In the genomic region with DNA sequence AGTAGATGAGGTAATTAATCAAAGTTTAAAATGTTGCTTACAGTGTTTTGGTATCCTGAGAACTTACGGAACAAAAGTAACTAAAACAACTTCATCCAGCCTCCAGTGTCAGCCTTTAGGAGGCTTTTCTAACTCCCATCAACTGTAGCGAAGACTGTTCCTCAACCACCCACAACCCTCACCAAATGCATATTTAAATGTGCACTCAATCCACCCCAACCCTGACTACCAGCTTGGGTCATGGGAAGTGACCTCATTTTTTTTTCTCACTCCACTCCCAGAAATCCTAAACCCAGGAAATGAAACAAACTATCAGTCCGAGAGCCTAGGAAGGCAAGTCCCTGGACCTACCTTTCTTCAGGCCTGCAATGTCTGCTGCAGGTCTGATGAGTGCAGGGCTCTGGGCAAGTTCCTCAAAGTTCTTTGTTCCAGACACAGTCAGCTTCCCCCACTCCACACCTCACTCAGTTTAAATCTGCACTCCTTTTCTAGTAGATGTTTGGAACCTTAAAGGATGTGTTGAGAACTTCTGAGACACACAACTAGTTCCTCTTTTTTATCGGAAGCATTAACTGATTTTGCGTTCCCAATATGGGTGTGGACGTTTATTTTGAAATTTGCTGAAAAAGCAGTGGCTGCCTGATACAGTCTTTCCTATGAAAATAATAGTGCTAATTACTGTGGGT, we compare ENCODE assay signal across 24 cellular contexts. TPM values are rescaled to one million over a fixed set of nuclear protein-coding genes. Genes with fewer than 3 reads are reported as not detected.
DNase-seq lines count a peak whose midpoint lies in the region; ATAC-seq and TF ChIP-seq lines count a peak whose summit lies in the region.
"Had no signal": no experiment of that assay in that cellular context is flagged by ENCODE, and none has a peak within 500 bp of the region (broad histone marks: within the 10 kb centered on the region; RNA-seq: fewer than 3 reads in every experiment).

A gene (minus strand): TSS at position 531 of the 686 bp plus-strand sequence. CDS start 13,082 bp downstream, outside the sequence.

- H3K27ac ChIP-seq in naive thymus-derived CD4-positive, alpha-beta T cell (ENCODE audit: low read depth, low read length) = no peak within 1 kb of the TSS
- H3K27ac ChIP-seq: cardiac muscle cell, psoas muscle, uterus had no signal

- intact Hi-C loops in CD14-positive monocyte (cut with micrococcal nuclease) = loop anchor here (5.0 to 10.0 kb wide), 2 partner anchors 58 to 60 kb away; a partner anchor contains a TSS
- intact Hi-C loops in activated B cell treated with CpG ODN at 0.5 μM for 24 hours (cut with micrococcal nuclease) = no loop called here
- intact Hi-C loops in naive thymus-derived CD4-positive, alpha-beta T cell (cut with micrococcal nuclease) = no loop called here

- TF ChIP-seq POLR2A in NB4 (IDR thresholded peaks at IDR 0.05; ENCODE audit: extremely low read depth, insufficient read length) = no peak

- CTCF ChIA-PET in activated B cell treated with CpG ODN at 0.5 μM for 24 hours (lab: Charles Lee) = no interaction called here
- CTCF ChIA-PET in naive thymus-derived CD4-positive, alpha-beta T cell (lab: Charles Lee) = no interaction called here

- POLR2A ChIA-PET in activated B cell treated with CpG ODN at 0.5 μM for 24 hours (lab: Charles Lee) = no interaction called here
- POLR2A ChIA-PET in naive thymus-derived CD4-positive, alpha-beta T cell (lab: Charles Lee) = no interaction called here

- no peaks in the 10 kb centered on the region for H3K9me3 ChIP-seq in naive thymus-derived CD4-positive, alpha-beta T cell (ENCODE audit: control insufficient read depth in 2 of 3, low read length in 3 of 3)
- H3K9me3 ChIP-seq: HAP-1, psoas muscle, SK-N-SH, uterus had no signal

- H3K27ac Mint-ChIP-seq in CD14-positive monocyte (peak within 1 kb of the TSS; percentile 88 to 94 (median 91)), activated B cell treated with CpG ODN at 0.5 μM for 24 hours (no peak within 1 kb of the TSS)
- H3K27ac Mint-ChIP-seq in naive thymus-derived CD4-positive, alpha-beta T cell = no peak within 1 kb of the TSS
- no peak within 1 kb of the TSS for H3K27ac Mint-ChIP-seq in activated T-cell treated with anti-CD3 and anti-CD28 coated beads, Interleukin-2, amount 50 U/mL, for 72 hours
- H3K27ac Mint-ChIP-seq: CD4-positive, CD25-positive, alpha-beta regulatory T cell had no signal

- no peak within 1 kb of the TSS for H3K4me3 ChIP-seq in NB4 (ENCODE audit: low read depth, low read length)
- no peak within 1 kb of the TSS for H3K4me3 ChIP-seq in naive thymus-derived CD4-positive, alpha-beta T cell (ENCODE audit: low read length)
- H3K4me3 ChIP-seq: cardiac muscle cell, HAP-1, psoas muscle, uterus had no signal

- ATAC-seq in activated B cell treated with CpG ODN at 0.5 μM for 24 hours (ENCODE audit: low read depth) = peak; percentile 18
- ATAC-seq in naive thymus-derived CD4-positive, alpha-beta T cell = peak; percentile 61
- no peak for ATAC-seq in activated CD4-positive, CD25-positive, alpha-beta regulatory T cell treated with anti-CD3 and anti-CD28 coated beads, Interleukin-2, amount 50 U/mL, for 24 hours
- ATAC-seq in activated T-cell treated with anti-CD3 and anti-CD28 coated beads, Interleukin-2, amount 50 U/mL, for 72 hours (replicated peaks in 1 of 2) = no peak
- ATAC-seq: PC-3, psoas muscle had no signal

- H3K27me3 Mint-ChIP-seq in CD14-positive monocyte (ENCODE audit: low read depth in 3 of 3) (no peaks in the 10 kb centered on the region), activated B cell treated with CpG ODN at 0.5 μM for 24 hours (peaks cover 6% of the 10 kb centered on the region)
- H3K27me3 Mint-ChIP-seq in naive thymus-derived CD4-positive, alpha-beta T cell = peaks cover 10 to 39% (median 28%) of the 10 kb centered on the region in 5 donors
- peaks cover 49% of the 10 kb centered on the region for H3K27me3 Mint-ChIP-seq in activated T-cell treated with anti-CD3 and anti-CD28 coated beads, Interleukin-2, amount 50 U/mL, for 72 hours (ENCODE audit: low read depth)

- H3K36me3 ChIP-seq in naive thymus-derived CD4-positive, alpha-beta T cell (ENCODE audit: control insufficient read depth in 2 of 3, insufficient read depth in 3 of 3, low read length in 3 of 3) = no peaks in the 10 kb centered on the region
- H3K36me3 ChIP-seq: cardiac muscle cell, HAP-1, uterus had no signal

- no peaks in the 10 kb centered on the region for H3K27me3 ChIP-seq in naive thymus-derived CD4-positive, alpha-beta T cell (ENCODE audit: control insufficient read depth in 2 of 2, insufficient read depth in 2 of 2, low read length in 2 of 2)
- H3K27me3 ChIP-seq: cardiac muscle cell had no signal

- peaks cover 0 to 2% (median 0%) of the 10 kb centered on the region in 7 donors for H3K9me3 Mint-ChIP-seq in CD14-positive monocyte
- H3K9me3 Mint-ChIP-seq in activated B cell treated with CpG ODN at 0.5 μM for 24 hours = no peaks in the 10 kb centered on the region
- H3K9me3 Mint-ChIP-seq in naive thymus-derived CD4-positive, alpha-beta T cell = no peaks in the 10 kb centered on the region
- H3K9me3 Mint-ChIP-seq in activated T-cell treated with anti-CD3 and anti-CD28 coated beads, Interleukin-2, amount 50 U/mL, for 72 hours = no peaks in the 10 kb centered on the region

- peak within 1 kb of the TSS; percentile 78 to 96 for H3K4me3 Mint-ChIP-seq in CD14-positive monocyte
- peak within 1 kb of the TSS; percentile 21 for H3K4me3 Mint-ChIP-seq in activated B cell treated with CpG ODN at 0.5 μM for 24 hours
- no peak within 1 kb of the TSS for H3K4me3 Mint-ChIP-seq in naive thymus-derived CD4-positive, alpha-beta T cell
- no peak within 1 kb of the TSS for H3K4me3 Mint-ChIP-seq in activated T-cell treated with anti-CD3 and anti-CD28 coated beads, Interleukin-2, amount 50 U/mL, for 72 hours
- H3K4me3 Mint-ChIP-seq: CD4-positive, CD25-positive, alpha-beta regulatory T cell had no signal

- no peaks in the 10 kb centered on the region for H3K4me1 ChIP-seq in naive thymus-derived CD4-positive, alpha-beta T cell (ENCODE audit: control insufficient read depth in 2 of 2, insufficient read depth in 2 of 2, low read length in 2 of 2)
- H3K4me1 ChIP-seq: HAP-1, psoas muscle, uterus had no signal

- peaks cover 5% of the 10 kb centered on the region in 2 donors for H3K36me3 Mint-ChIP-seq in CD14-positive monocyte
- no peaks in the 10 kb centered on the region for H3K36me3 Mint-ChIP-seq in activated B cell treated with CpG ODN at 0.5 μM for 24 hours (ENCODE audit: low read depth)
- H3K36me3 Mint-ChIP-seq in naive thymus-derived CD4-positive, alpha-beta T cell = no peaks in the 10 kb centered on the region
- H3K36me3 Mint-ChIP-seq in activated T-cell treated with anti-CD3 and anti-CD28 coated beads, Interleukin-2, amount 50 U/mL, for 72 hours (ENCODE audit: insufficient read depth in 2 of 2) = no peaks in the 10 kb centered on the region
- H3K36me3 Mint-ChIP-seq: CD4-positive, CD25-positive, alpha-beta regulatory T cell had no signal

- peaks cover 52% of the 10 kb centered on the region for H3K4me1 Mint-ChIP-seq in CD14-positive monocyte
- peaks cover 9% of the 10 kb centered on the region for H3K4me1 Mint-ChIP-seq in activated B cell treated with CpG ODN at 0.5 μM for 24 hours
- no peaks in the 10 kb centered on the region for H3K4me1 Mint-ChIP-seq in naive thymus-derived CD4-positive, alpha-beta T cell
- no peaks in the 10 kb centered on the region for H3K4me1 Mint-ChIP-seq in activated T-cell treated with anti-CD3 and anti-CD28 coated beads, Interleukin-2, amount 50 U/mL, for 72 hours (ENCODE audit: low read depth)
- H3K4me1 Mint-ChIP-seq: CD4-positive, CD25-positive, alpha-beta regulatory T cell had no signal

- no peak for DNase-seq in CD14-positive monocyte (ENCODE audit: low spot score)
- DNase-seq in NB4 (ENCODE audit: low read depth) = peak; percentile 45
- no peak for DNase-seq in activated B cell treated with CpG ODN at 0.5 μM for 24 hours
- no peak for DNase-seq in naive thymus-derived CD4-positive, alpha-beta T cell
- no peak for DNase-seq in NCI-H524 (lab: John Stamatoyannopoulos, UW)
- no peak for DNase-seq in activated T-cell treated with anti-CD3 and anti-CD28 coated beads, Interleukin-2, amount 50 U/mL, for 72 hours
- no peak for DNase-seq in A172 (ENCODE audit: low spot score)
- DNase-seq: ACHN; activated gamma-delta T cell treated with Interleukin-2 at 50 U/mL for 16 hours; CD4-positive, CD25-positive, alpha-beta regulatory T cell; foreskin melanocyte; kidney glomerular epithelial cell; MM.1S; NCI-H2029 treated with DMSO at 0.1 percent for 48 hours; NCI-H526; PC-3; psoas muscle; SK-N-SH; stimulated activated CD4-positive, alpha-beta T cell treated with anti-CD3 and anti-CD28 coated beads, Interleukin-4, amount 100 ng/mL, for 4 hours; uterus had no signal

- TF ChIP-seq CTCF in CD14-positive monocyte (IDR thresholded peaks at IDR 0.05) (no peak), NB4 (IDR thresholded peaks at IDR 0.05; ENCODE audit: low read depth, low read length) (no peak), activated B cell treated with CpG ODN at 0.5 μM for 24 hours (IDR thresholded peaks at IDR 0.05) (no peak)

RNA-seq across cellular contexts. Expression of the gene that starts here (rescaled TPM):
- 1 to 10 TPM in 1 of 2 donors, under 1 TPM in 1; 1.00 to 1.1 TPM for polyA plus RNA-seq in CD14-positive monocyte
- total RNA-seq in activated B cell treated with CpG ODN at 0.5 μM for 24 hours = not detected in 2 replicates
- total RNA-seq in naive thymus-derived CD4-positive, alpha-beta T cell = 1 to 10 TPM in 2 of 5 experiments, under 1 TPM in 1, not detected in 2; 0.19 to 9.2 (median 2.1) TPM
- polyA plus RNA-seq in naive thymus-derived CD4-positive, alpha-beta T cell = not detected
- total RNA-seq in activated T-cell treated with anti-CD3 and anti-CD28 coated beads, Interleukin-2, amount 50 U/mL, for 72 hours = not detected
- not detected in 2 replicates for total RNA-seq in A172 (2014; rRNA removed; shearing (Covaris generic))
- total RNA-seq: cardiac muscle cell, epithelial cell of proximal tubule, PC-3 had no signal
- polyA plus RNA-seq: cardiac muscle cell; CD4-positive, CD25-positive, alpha-beta regulatory T cell; SK-N-SH had no signal

Comparison
In these comparisons a context has a peak if more than half of its experiments do, and no peak if none do; other contexts are left out.
1. Peak in ATAC-seq in activated B cell treated with CpG ODN at 0.5 μM for 24 hours; RNA of the gene not detected or under 1 TPM.
2. H3K27ac Mint-ChIP-seq: peak in CD14-positive monocyte (7 of 7); none in activated B cell treated with CpG ODN at 0.5 μM for 24 hours (single experiment), naive thymus-derived CD4-positive, alpha-beta T cell (0 of 9) and activated T-cell treated with anti-CD3 and anti-CD28 coated beads, Interleukin-2, amount 50 U/mL, for 72 hours (single experiment).
3. H3K4me3 Mint-ChIP-seq: peak in CD14-positive monocyte (2 of 2) and activated B cell treated with CpG ODN at 0.5 μM for 24 hours (single experiment); none in naive thymus-derived CD4-positive, alpha-beta T cell (0 of 10) and activated T-cell treated with anti-CD3 and anti-CD28 coated beads, Interleukin-2, amount 50 U/mL, for 72 hours (0 of 2).
4. intact Hi-C loops: an anchor here in CD14-positive monocyte (5.0 to 10.0 kb wide); none called in activated B cell treated with CpG ODN at 0.5 μM for 24 hours and naive thymus-derived CD4-positive, alpha-beta T cell.